Comparison of ENCODE assay signal across 38 cellular contexts in the genomic region with DNA sequence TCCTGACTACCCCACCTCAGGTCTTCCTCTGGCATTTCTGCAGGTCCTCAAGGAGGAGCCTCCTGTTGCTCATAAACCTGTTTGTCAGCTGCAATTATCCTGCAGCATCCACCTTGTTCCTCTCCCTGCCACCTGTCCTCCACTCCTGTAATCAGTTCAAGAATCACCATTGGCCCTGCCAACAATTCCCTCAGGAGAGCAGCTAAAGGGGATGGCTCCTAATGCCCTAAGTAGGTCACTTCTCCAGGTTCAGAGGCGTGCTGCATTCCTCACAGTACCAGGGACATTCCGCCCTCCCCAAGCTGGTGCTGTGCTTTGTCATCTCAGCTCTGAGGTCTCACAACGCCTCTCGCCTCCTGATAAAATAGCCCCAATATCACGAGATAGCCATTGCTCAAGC. TPM values are rescaled to one million over a fixed set of nuclear protein-coding genes. Genes with fewer than 3 reads are reported as not detected.
DNase-seq lines count a peak whose midpoint lies in the region; ATAC-seq, FAIRE-seq and TF ChIP-seq lines count a peak whose summit lies in the region.
"Had no signal": no experiment of that assay in that cellular context is flagged by ENCODE, and none has a peak within 500 bp of the region (broad histone marks: within the 10 kb centered on the region; RNA-seq: fewer than 3 reads in every experiment).

No MANE protein-coding gene starts in this region.

- H3K4me1 ChIP-seq in left ventricle myocardium inferior: peaks cover 25% of the 10 kb centered on the region

- no peaks in the 10 kb centered on the region for H3K4me1 Mint-ChIP-seq in immature natural killer cell
- H3K4me1 Mint-ChIP-seq: activated CD4-positive, alpha-beta T cell treated with anti-CD3 and anti-CD28 coated beads, Interleukin-2, amount 10 ng/mL, durations not matched to agents 7 days and 5 days; activated naive CD8-positive, alpha-beta T cell treated with anti-CD3 and anti-CD28 coated beads, Interleukin-2, amount 10 ng/mL, durations not matched to agents 7 days and 5 days; stimulated activated memory B cell treated with anti-CD40 and anti-IgM and Interleukin-4, amounts not matched to agents 10 μg/mL and 1 μg/mL and 100 μg/mL, for 72 hours; T-cell had no signal

- no peak overlapping the region for H3K27ac Mint-ChIP-seq in immature natural killer cell
- H3K27ac Mint-ChIP-seq: activated CD4-positive, alpha-beta T cell treated with anti-CD3 and anti-CD28 coated beads, Interleukin-2, amount 10 ng/mL, durations not matched to agents 7 days and 5 days; activated naive CD8-positive, alpha-beta T cell treated with anti-CD3 and anti-CD28 coated beads, Interleukin-2, amount 10 ng/mL, durations not matched to agents 7 days and 5 days; dendritic cell treated with granulocyte-macrophage colony-stimulating factor and Interleukin-4, amounts not matched to agents 40 ng/mL and 50 ng/mL, for 4 days; natural killer cell treated with Interleukin-12 subunit alpha and Interleukin-12 subunit beta and Interleukin-15 and Interleukin-18, amount 100 ng/mL, for 72 hours; stimulated activated memory B cell treated with anti-CD40 and anti-IgM and Interleukin-4, amounts not matched to agents 10 μg/mL and 1 μg/mL and 100 μg/mL, for 72 hours; T-cell had no signal

- intact Hi-C loops in Right ventricle myocardium superior (cut with DNase I) (no loop called here), left ventricle myocardium inferior (cut with micrococcal nuclease) (no loop called here)

- H3K36me3 ChIP-seq in left ventricle myocardium inferior (no peaks in the 10 kb centered on the region), bronchial epithelial cell (ENCODE audit: control insufficient read depth, insufficient read depth, low read length) (no peaks in the 10 kb centered on the region)
- H3K36me3 ChIP-seq: ascending aorta, esophagus muscularis mucosa had no signal

- no peaks in the 10 kb centered on the region for H3K9me3 ChIP-seq in left ventricle myocardium inferior (replicated peaks)
- H3K9me3 ChIP-seq: ascending aorta, esophagus muscularis mucosa had no signal

- DNase-seq in Right ventricle myocardium superior (no peak), left ventricle myocardium inferior (no peak), bronchial epithelial cell (ENCODE audit: low read depth) (peak; percentile 7), islet precursor cell (peak; percentile 74), immature natural killer cell (no peak), NCI-H446 (lab: John Stamatoyannopoulos, UW) (no peak), dedifferentiated amniotic fluid mesenchymal stem cell (ENCODE audit: extremely low spot score) (no peak)
- DNase-seq: activated CD4-positive, alpha-beta T cell treated with anti-CD3 and anti-CD28 coated beads, Interleukin-2, amount 10 ng/mL, durations not matched to agents 7 days and 5 days; activated gamma-delta T cell; activated naive CD8-positive, alpha-beta T cell treated with anti-CD3 and anti-CD28 coated beads, Interleukin-2, amount 10 ng/mL, durations not matched to agents 7 days and 5 days; activated T-cell treated with anti-CD3 and anti-CD28 coated beads, Interleukin-2, amount 50 U/mL, for 1 hour; Calu3; foreskin fibroblast; mammary epithelial cell; NCI-H1092; NCI-H1930; NCI-H82; occipital lobe; RPMI8226; T-cell had no signal

- peaks cover 4% of the 10 kb centered on the region for H3K27me3 ChIP-seq in left ventricle myocardium inferior (ENCODE audit: low read depth)
- H3K27me3 ChIP-seq in bronchial epithelial cell (ENCODE audit: control insufficient read depth, insufficient read depth, low read length): no peaks in the 10 kb centered on the region
- H3K27me3 ChIP-seq: ascending aorta, esophagus muscularis mucosa had no signal

- FAIRE-seq in bronchial epithelial cell (lab: Jason Lieb, UNC): peak; percentile 84
- FAIRE-seq: A204.1, H54, HTR-8/SVneo, K562 had no signal

- H3K4me3 ChIP-seq in left ventricle myocardium inferior: no peak overlapping the region
- H3K4me3 ChIP-seq in bronchial epithelial cell (ENCODE audit: low read depth, low read length): no peak overlapping the region
- H3K4me3 ChIP-seq: ascending aorta, esophagus muscularis mucosa, K562 had no signal

- ATAC-seq in Right ventricle myocardium superior (ENCODE audit: poor library complexity): peak; percentile 37
- ATAC-seq in GM18870 (IDR thresholded peaks at IDR 0.05; ENCODE audit: unreplicated experiment): no peak
- ATAC-seq: K562; natural killer cell treated with Interleukin-12 subunit alpha and Interleukin-12 subunit beta and Interleukin-15 and Interleukin-18, amount 100 ng/mL, for 72 hours; stimulated activated memory B cell treated with anti-CD40 and anti-IgM and Interleukin-4, amounts not matched to agents 10 μg/mL and 1 μg/mL and 100 μg/mL, for 72 hours; T-cell had no signal

- H3K9me3 Mint-ChIP-seq in immature natural killer cell: no peaks in the 10 kb centered on the region
- H3K9me3 Mint-ChIP-seq: activated CD4-positive, alpha-beta T cell treated with anti-CD3 and anti-CD28 coated beads, Interleukin-2, amount 10 ng/mL, durations not matched to agents 7 days and 5 days; activated naive CD8-positive, alpha-beta T cell treated with anti-CD3 and anti-CD28 coated beads, Interleukin-2, amount 10 ng/mL, durations not matched to agents 7 days and 5 days; dendritic cell treated with granulocyte-macrophage colony-stimulating factor and Interleukin-4, amounts not matched to agents 40 ng/mL and 50 ng/mL, for 4 days; natural killer cell treated with Interleukin-12 subunit alpha and Interleukin-12 subunit beta and Interleukin-15 and Interleukin-18, amount 100 ng/mL, for 72 hours; stimulated activated memory B cell treated with anti-CD40 and anti-IgM and Interleukin-4, amounts not matched to agents 10 μg/mL and 1 μg/mL and 100 μg/mL, for 72 hours; T-cell had no signal

- no peak overlapping the region for H3K4me3 Mint-ChIP-seq in immature natural killer cell
- H3K4me3 Mint-ChIP-seq: activated CD4-positive, alpha-beta T cell treated with anti-CD3 and anti-CD28 coated beads, Interleukin-2, amount 10 ng/mL, durations not matched to agents 7 days and 5 days; activated naive CD8-positive, alpha-beta T cell treated with anti-CD3 and anti-CD28 coated beads, Interleukin-2, amount 10 ng/mL, durations not matched to agents 7 days and 5 days; dendritic cell treated with granulocyte-macrophage colony-stimulating factor and Interleukin-4, amounts not matched to agents 40 ng/mL and 50 ng/mL, for 4 days; natural killer cell treated with Interleukin-12 subunit alpha and Interleukin-12 subunit beta and Interleukin-15 and Interleukin-18, amount 100 ng/mL, for 72 hours; stimulated activated memory B cell treated with anti-CD40 and anti-IgM and Interleukin-4, amounts not matched to agents 10 μg/mL and 1 μg/mL and 100 μg/mL, for 72 hours; T-cell had no signal

- H3K27me3 Mint-ChIP-seq in immature natural killer cell (ENCODE audit: low read depth in 3 of 3): peaks cover 6 to 11% (median 10%) of the 10 kb centered on the region in 3 donors

- no peak overlapping the region for H3K27ac ChIP-seq in left ventricle myocardium inferior (replicated peaks)
- H3K27ac ChIP-seq: ascending aorta, esophagus muscularis mucosa had no signal

- TF ChIP-seq CTCF in left ventricle myocardium inferior (IDR thresholded peaks at IDR 0.05; ENCODE audit: borderline replicate concordance) (no peak), bronchial epithelial cell (IDR thresholded peaks at IDR 0.05; ENCODE audit: insufficient read depth, low read length, severe bottlenecking) (no peak)

- H3K36me3 Mint-ChIP-seq in immature natural killer cell: peaks cover 0 to 5% (median 0%) of the 10 kb centered on the region in 3 donors
- H3K36me3 Mint-ChIP-seq: activated naive CD8-positive, alpha-beta T cell treated with anti-CD3 and anti-CD28 coated beads, Interleukin-2, amount 10 ng/mL, durations not matched to agents 7 days and 5 days; natural killer cell treated with Interleukin-12 subunit alpha and Interleukin-12 subunit beta and Interleukin-15 and Interleukin-18, amount 100 ng/mL, for 72 hours; stimulated activated memory B cell treated with anti-CD40 and anti-IgM and Interleukin-4, amounts not matched to agents 10 μg/mL and 1 μg/mL and 100 μg/mL, for 72 hours; T-cell had no signal

RNA-seq across cellular contexts. Expression of gene CLDN25, which starts 2.1 kb away (rescaled TPM):
- total RNA-seq in Right ventricle myocardium superior (not detected), left ventricle myocardium inferior (not detected), bronchial epithelial cell (not detected in 2 replicates)
- not detected for polyA plus RNA-seq in immature natural killer cell
- total RNA-seq: activated CD4-positive, alpha-beta T cell treated with anti-CD3 and anti-CD28 coated beads, Interleukin-2, amount 10 ng/mL, durations not matched to agents 7 days and 5 days; activated CD8-positive, alpha-beta memory T cell treated with anti-CD3 and anti-CD28 coated beads for 36 hours; activated naive CD8-positive, alpha-beta T cell treated with anti-CD3 and anti-CD28 coated beads, Interleukin-2, amount 10 ng/mL, durations not matched to agents 7 days and 5 days; ascending aorta; Calu3; cardiac septum; Daoy; esophagus muscularis mucosa; K562; M059J; mammary epithelial cell; mucosa of gallbladder; natural killer cell treated with Interleukin-12 subunit alpha and Interleukin-12 subunit beta and Interleukin-15 and Interleukin-18, amount 100 ng/mL, for 72 hours; occipital lobe; pulmonary artery endothelial cell; SK-MEL-5; T-cell; ureter had no signal
- polyA plus RNA-seq: K562, mammary epithelial cell had no signal

RNA-seq across cellular contexts. Expression of gene ZW10, which starts 8.2 kb away (rescaled TPM):
- total RNA-seq in Right ventricle myocardium superior (8.4 TPM), left ventricle myocardium inferior (8.6 TPM), bronchial epithelial cell (16.3 and 19.6 TPM in 2 replicates)
- 10 to 100 TPM in 2 of 3 donors, 1 to 10 TPM in 1; 9.2 to 13.7 (median 10.1) TPM for polyA plus RNA-seq in immature natural killer cell

Comparison
In these comparisons a context has a peak if more than half of its experiments do, and no peak if none do; other contexts are left out.
1. DNase-seq: peak in bronchial epithelial cell (single experiment) and islet precursor cell (single experiment); none in Right ventricle myocardium superior (single experiment), left ventricle myocardium inferior (single experiment), immature natural killer cell (0 of 3), NCI-H446 (0 of 2) and dedifferentiated amniotic fluid mesenchymal stem cell (single experiment).